In genomic region chr3:46709147-46709654, GRCh38 we compare ENCODE assay signal across 15 cellular contexts. TPM values are rescaled to one million over a fixed set of nuclear protein-coding genes. Genes with fewer than 3 reads are reported as not detected.
"Had no signal": no experiment of that assay in that cellular context is flagged by ENCODE, and none has a peak within 500 bp of the region (broad histone marks: within the 10 kb centered on the region; RNA-seq: fewer than 3 reads in every experiment).

No MANE protein-coding gene starts in this region.

- DNase-seq: activated CD4-positive, alpha-beta T cell treated with anti-CD3 and anti-CD28 coated beads, Interleukin-2, amount 10 ng/mL, durations not matched to agents 7 days and 5 days; activated CD4-positive, CD25-positive, alpha-beta regulatory T cell; activated naive CD4-positive, alpha-beta T cell treated with Interleukin-2 at 50 U/mL for 16 hours; cortex of kidney; erythroblast; foreskin melanocyte; mesenchymal stem cell; naive thymus-derived CD4-positive, alpha-beta T cell; stimulated activated naive CD4-positive, alpha-beta T cell; T-helper 9 cell had no signal

- FAIRE-seq: endometrium had no signal

- H3K27ac ChIP-seq: ascending aorta, upper lobe of right lung had no signal

- H3K27me3 Mint-ChIP-seq: activated CD4-positive, alpha-beta T cell treated with anti-CD3 and anti-CD28 coated beads, Interleukin-2, amount 10 ng/mL, durations not matched to agents 7 days and 5 days; naive thymus-derived CD4-positive, alpha-beta T cell had no signal

- H3K27me3 ChIP-seq: ascending aorta, upper lobe of right lung had no signal

- H3K36me3 ChIP-seq: ascending aorta, upper lobe of right lung had no signal

- ATAC-seq: naive thymus-derived CD4-positive, alpha-beta T cell; sciatic nerve; upper lobe of right lung had no signal

- H3K4me3 Mint-ChIP-seq: activated CD4-positive, alpha-beta T cell treated with anti-CD3 and anti-CD28 coated beads, Interleukin-2, amount 10 ng/mL, durations not matched to agents 7 days and 5 days; naive thymus-derived CD4-positive, alpha-beta T cell had no signal

- H3K9me3 Mint-ChIP-seq: activated CD4-positive, alpha-beta T cell treated with anti-CD3 and anti-CD28 coated beads, Interleukin-2, amount 10 ng/mL, durations not matched to agents 7 days and 5 days had no signal

- H3K4me1 ChIP-seq: ascending aorta, upper lobe of right lung had no signal

- H3K4me1 Mint-ChIP-seq: activated CD4-positive, alpha-beta T cell treated with anti-CD3 and anti-CD28 coated beads, Interleukin-2, amount 10 ng/mL, durations not matched to agents 7 days and 5 days had no signal

- H3K4me3 ChIP-seq: ascending aorta, upper lobe of right lung had no signal

- H3K27ac Mint-ChIP-seq: activated CD4-positive, alpha-beta T cell treated with anti-CD3 and anti-CD28 coated beads, Interleukin-2, amount 10 ng/mL, durations not matched to agents 7 days and 5 days; naive thymus-derived CD4-positive, alpha-beta T cell had no signal

- H3K9me3 ChIP-seq: ascending aorta, upper lobe of right lung had no signal

RNA-seq across cellular contexts. Expression of gene PRSS50, which starts 8.5 kb away (rescaled TPM):
- total RNA-seq: activated CD4-positive, alpha-beta T cell treated with anti-CD3 and anti-CD28 coated beads, Interleukin-2, amount 10 ng/mL, durations not matched to agents 7 days and 5 days; activated CD8-positive, alpha-beta memory T cell treated with anti-CD3 and anti-CD28 coated beads for 36 hours; ascending aorta had no signal
- polyA plus RNA-seq: naive thymus-derived CD4-positive, alpha-beta T cell had no signal
